ENCODE assay signal across 25 cellular contexts in genomic region chr5:2699686-2700085, GRCh38. TPM values are rescaled to one million over a fixed set of nuclear protein-coding genes. Genes with fewer than 3 reads are reported as not detected.
"Had no signal": no experiment of that assay in that cellular context is flagged by ENCODE, and none has a peak within 500 bp of the region (broad histone marks: within the 10 kb centered on the region; RNA-seq: fewer than 3 reads in every experiment).

No MANE protein-coding gene starts in this region.

- H3K36me3 Mint-ChIP-seq: naive thymus-derived CD8-positive, alpha-beta T cell; stimulated activated naive B cell treated with anti-CD40 and anti-IgM and Interleukin-4, amounts not matched to agents 10 μg/mL and 1 μg/mL and 100 μg/mL, for 72 hours had no signal

- H3K27me3 ChIP-seq: gastrocnemius medialis, neutrophil, tibial nerve had no signal

- H3K4me1 ChIP-seq: gastrocnemius medialis, left lung, parathyroid adenoma, tibial nerve had no signal

- H3K27ac ChIP-seq: dorsolateral prefrontal cortex, epithelial cell of prostate, gastrocnemius medialis, left lung, neutrophil, parathyroid adenoma, thoracic aorta, tibial nerve had no signal

- H3K4me3 ChIP-seq: dorsolateral prefrontal cortex, gastrocnemius medialis, left lung, thoracic aorta, tibial nerve had no signal

- DNase-seq: caudate nucleus; cerebellar nuclear complex; dorsolateral prefrontal cortex; effector CD4-positive, alpha-beta T cell; foreskin fibroblast; gastrocnemius medialis; head of caudate nucleus; left cardiac atrium; left lung; mesendoderm; midbrain; naive thymus-derived CD8-positive, alpha-beta T cell; stimulated activated CD4-positive, alpha-beta T cell treated with anti-CD3 and anti-CD28 coated beads, Interleukin-4, amount 100 ng/mL, for 4 hours; stimulated activated naive B cell treated with anti-CD40 and anti-IgM and Interleukin-4, amounts not matched to agents 10 μg/mL and 1 μg/mL and 100 μg/mL, for 72 hours had no signal

- H3K27ac Mint-ChIP-seq: endodermal cell; naive thymus-derived CD8-positive, alpha-beta T cell; progenitor cell of endocrine pancreas; stimulated activated naive B cell treated with anti-CD40 and anti-IgM and Interleukin-4, amounts not matched to agents 10 μg/mL and 1 μg/mL and 100 μg/mL, for 72 hours; stimulated activated naive CD8-positive, alpha-beta T cell treated with anti-CD3 and anti-CD28 coated beads, Interleukin-15, Interleukin-2, amounts not matched to agents 100 ng/mL and 50 ng/mL, for 24 hours had no signal

- ATAC-seq: esophagus mucosa; gastrocnemius medialis; left cardiac atrium; left lung; naive thymus-derived CD8-positive, alpha-beta T cell; sciatic nerve; stimulated activated naive B cell treated with anti-CD40 and anti-IgM and Interleukin-4, amounts not matched to agents 10 μg/mL and 1 μg/mL and 100 μg/mL, for 72 hours had no signal

- H3K9me3 ChIP-seq: gastrocnemius medialis, left lung, neutrophil, thoracic aorta, tibial nerve had no signal

- H3K4me3 Mint-ChIP-seq: endodermal cell; naive thymus-derived CD8-positive, alpha-beta T cell; neural crest cell; stimulated activated naive B cell treated with anti-CD40 and anti-IgM and Interleukin-4, amounts not matched to agents 10 μg/mL and 1 μg/mL and 100 μg/mL, for 72 hours; stimulated activated naive CD8-positive, alpha-beta T cell treated with anti-CD3 and anti-CD28 coated beads, Interleukin-15, Interleukin-2, amounts not matched to agents 100 ng/mL and 50 ng/mL, for 24 hours had no signal

- H3K36me3 ChIP-seq: gastrocnemius medialis, left lung, neutrophil, thoracic aorta, tibial nerve had no signal

- H3K9me3 Mint-ChIP-seq: stimulated activated naive CD8-positive, alpha-beta T cell treated with anti-CD3 and anti-CD28 coated beads, Interleukin-15, Interleukin-2, amounts not matched to agents 100 ng/mL and 50 ng/mL, for 24 hours had no signal

- H3K4me1 Mint-ChIP-seq: endodermal cell; stimulated activated naive B cell treated with anti-CD40 and anti-IgM and Interleukin-4, amounts not matched to agents 10 μg/mL and 1 μg/mL and 100 μg/mL, for 72 hours had no signal

- H3K27me3 Mint-ChIP-seq: stimulated activated naive B cell treated with anti-CD40 and anti-IgM and Interleukin-4, amounts not matched to agents 10 μg/mL and 1 μg/mL and 100 μg/mL, for 72 hours; stimulated activated naive CD8-positive, alpha-beta T cell treated with anti-CD3 and anti-CD28 coated beads, Interleukin-15, Interleukin-2, amounts not matched to agents 100 ng/mL and 50 ng/mL, for 24 hours had no signal

RNA-seq across cellular contexts. Expression of gene IRX2, which starts 51.8 kb away (rescaled TPM):
- total RNA-seq: naive thymus-derived CD8-positive, alpha-beta T cell; tibial nerve had no signal
